10 cellular contexts compared by ENCODE assay signal in the genomic region with DNA sequence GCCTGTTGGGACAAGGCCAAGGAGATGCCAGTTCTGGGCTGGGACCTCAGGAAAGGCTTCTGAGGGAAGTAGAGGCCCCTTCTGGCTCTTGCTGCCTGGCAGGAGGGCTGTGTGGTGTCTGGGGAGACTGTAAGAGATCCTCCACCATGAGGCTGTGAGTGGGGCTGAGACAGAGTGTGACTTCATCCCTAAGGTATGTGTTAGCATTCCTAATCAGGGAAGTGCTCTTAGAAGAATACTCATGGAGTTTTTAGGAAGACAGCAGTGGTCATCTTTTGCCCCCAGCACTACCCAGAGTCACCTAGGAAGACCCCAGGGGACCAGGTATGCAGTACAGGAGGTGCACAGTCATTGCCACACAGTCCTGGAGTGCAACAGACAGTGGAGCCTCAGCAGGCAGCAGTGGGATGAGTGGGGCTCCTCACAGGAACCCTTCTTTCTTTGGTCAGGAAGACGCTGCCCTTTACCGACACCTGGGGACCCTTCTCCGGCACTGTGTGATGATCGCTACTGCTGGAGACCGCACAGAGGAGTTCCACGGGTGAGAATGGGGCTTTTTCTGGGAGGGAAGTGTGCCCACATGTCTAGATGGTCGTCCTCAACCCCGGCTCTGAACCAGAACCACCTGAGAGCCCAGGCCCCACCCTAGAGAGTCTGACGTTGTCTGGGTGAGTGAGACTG. TPM values are rescaled to one million over a fixed set of nuclear protein-coding genes. Genes with fewer than 3 reads are reported as not detected.
DNase-seq lines count a peak whose midpoint lies in the region; ATAC-seq and TF ChIP-seq lines count a peak whose summit lies in the region.
"Had no signal": no experiment of that assay in that cellular context is flagged by ENCODE, and none has a peak within 500 bp of the region (broad histone marks: within the 10 kb centered on the region; RNA-seq: fewer than 3 reads in every experiment).

No MANE protein-coding gene starts in this region.

- intact Hi-C loops in PC-3 (cut with micrococcal nuclease), result no loop called here

- H3K9me2 ChIP-seq in PC-3 (replicated peaks; ENCODE audit: low read length), result no peaks in the 10 kb centered on the region

- CTCF ChIA-PET in PC-3 (lab: Charles Lee), result no interaction called here

- ATAC-seq in DND-41 (ENCODE audit: insufficient read depth, low read depth) (no peak), PC-3 (no peak), omental fat pad (ENCODE audit: low FRiP score) (no peak)

- H3K79me2 ChIP-seq in DND-41 (ENCODE audit: insufficient read depth, low read length) (peaks cover 56% of the 10 kb centered on the region), PC-3 (ENCODE audit: low read length) (peaks cover 58% of the 10 kb centered on the region)

- DNase-seq in DND-41 (no peak), PC-3 (peak; percentile 62), NCI-H2107 treated with DMSO at 0.1 percent for 48 hours (lab: John Stamatoyannopoulos, UW; ENCODE audit: unreplicated experiment) (no peak), NCI-H2081 treated with DMSO at 0.1 percent for 48 hours (lab: John Stamatoyannopoulos, UW) (no peak), NCI-H128 (lab: John Stamatoyannopoulos, UW; ENCODE audit: unreplicated experiment) (no peak), omental fat pad (ENCODE audit: low spot score) (no peak)
- DNase-seq in effector memory CD4-positive, alpha-beta T cell, result no peak
- DNase-seq: activated CD8-positive, alpha-beta memory T cell treated with anti-CD3 and anti-CD28 coated beads, Interleukin-2, amount 50 U/mL, for 48 hours; small intestine had no signal

- H3K27me3 ChIP-seq in DND-41 (ENCODE audit: insufficient read depth, low read length, poor library complexity), result no peaks in the 10 kb centered on the region
- no peaks in the 10 kb centered on the region for H3K27me3 ChIP-seq in PC-3 (ENCODE audit: low read length)
- no peaks in the 10 kb centered on the region for H3K27me3 ChIP-seq in effector memory CD4-positive, alpha-beta T cell (replicated peaks; ENCODE audit: control insufficient read depth, insufficient read depth, low read length, poor library complexity, severe bottlenecking)
- no peaks in the 10 kb centered on the region for H3K27me3 ChIP-seq in neutrophil

- H4K20me1 ChIP-seq in DND-41 (ENCODE audit: insufficient read depth, low read length) (peaks cover 62% of the 10 kb centered on the region), PC-3 (ENCODE audit: low read length) (no peaks in the 10 kb centered on the region)

- H3K36me3 ChIP-seq in DND-41 (ENCODE audit: insufficient read depth, low read length) (peaks cover 69% of the 10 kb centered on the region), PC-3 (ENCODE audit: low read depth, low read length) (peaks cover 50% of the 10 kb centered on the region), neutrophil (peaks cover 65% of the 10 kb centered on the region)
- peaks cover 60% of the 10 kb centered on the region for H3K36me3 ChIP-seq in effector memory CD4-positive, alpha-beta T cell (ENCODE audit: control insufficient read depth, insufficient read depth, low read length)

- no peak for TF ChIP-seq CTCF in DND-41 (IDR thresholded peaks at IDR 0.05; ENCODE audit: borderline replicate concordance, extremely low read depth, low read length, poor library complexity, severe bottlenecking)
- no peak for TF ChIP-seq CTCF in PC-3 (conservative IDR thresholded peaks at IDR 0.05; ENCODE audit: low read depth, low read length)
- no peak for TF ChIP-seq CTCF in neutrophil (IDR thresholded peaks at IDR 0.05)
- no peak for TF ChIP-seq CTCF in omental fat pad (IDR thresholded peaks at IDR 0.05)

- peak overlapping the region; percentile 89 for H3K4me2 ChIP-seq in DND-41 (ENCODE audit: insufficient read depth, low read length)
- H3K4me2 ChIP-seq in PC-3 (ENCODE audit: low read length), result peak overlapping the region; percentile 97

- H3K4me3 ChIP-seq in DND-41 (ENCODE audit: low read depth in 1 of 2, low read length in 2 of 2) (peak overlapping the region in 1 of 2 experiments; percentile 89; a peak in 2 of 4 replicates), PC-3 (ENCODE audit: low read length) (peak overlapping the region; percentile 91), neutrophil (ENCODE audit: low read depth in 1 of 2, low read length in 1 of 2) (peak overlapping the region in 1 of 2 experiments; percentile 97)
- no peak overlapping the region for H3K4me3 ChIP-seq in effector memory CD4-positive, alpha-beta T cell (ENCODE audit: insufficient read depth, low read depth, low read length, poor library complexity, severe bottlenecking)

- no TSS peak for BruUV-seq in PC-3 (replicated peaks; lab: Mats Ljungman, UMichigan)

- peaks cover 46% of the 10 kb centered on the region for H3K4me1 ChIP-seq in DND-41 (ENCODE audit: insufficient read depth, low read length)
- peaks cover 23% of the 10 kb centered on the region for H3K4me1 ChIP-seq in PC-3 (ENCODE audit: insufficient read depth, low read length)
- H3K4me1 ChIP-seq in effector memory CD4-positive, alpha-beta T cell (ENCODE audit: control insufficient read depth, insufficient read depth, low read length, poor library complexity, severe bottlenecking), result peaks cover 30% of the 10 kb centered on the region
- H3K4me1 ChIP-seq in neutrophil (ENCODE audit: control insufficient read depth in 1 of 2, insufficient read depth in 1 of 2, low read depth in 1 of 2, low read length in 1 of 2), result peaks cover 33 to 40% of the 10 kb centered on the region in 2 experiments

- no peaks in the 10 kb centered on the region for H3F3A ChIP-seq in PC-3 (ENCODE audit: low read length, unreplicated experiment)

- POLR2A ChIA-PET in PC-3 (lab: Charles Lee; ENCODE audit: unreplicated experiment), result no interaction called here

- peak overlapping the region; percentile 96; the same call in 1 of the 2 replicates for H3K27ac ChIP-seq in DND-41 (ENCODE audit: low read length)
- H3K27ac ChIP-seq in PC-3 (ENCODE audit: low read length), result no peak overlapping the region
- H3K27ac ChIP-seq in effector memory CD4-positive, alpha-beta T cell (ENCODE audit: insufficient read depth, low read length, poor library complexity, severe bottlenecking), result peak overlapping the region; percentile 95
- H3K27ac ChIP-seq in neutrophil, result peak overlapping the region; percentile 99

- H3K9me3 ChIP-seq in DND-41 (ENCODE audit: insufficient read depth, low read length, severe bottlenecking) (no peaks in the 10 kb centered on the region), PC-3 (ENCODE audit: low read length) (no peaks in the 10 kb centered on the region), neutrophil (no peaks in the 10 kb centered on the region)
- H3K9me3 ChIP-seq in effector memory CD4-positive, alpha-beta T cell (ENCODE audit: control insufficient read depth, low read length), result no peaks in the 10 kb centered on the region

- peak overlapping the region; percentile 91 for H3K9ac ChIP-seq in DND-41 (ENCODE audit: low read depth, low read length)
- peak overlapping the region; percentile 98 for H3K9ac ChIP-seq in PC-3 (ENCODE audit: low read length)

- H2AFZ ChIP-seq in DND-41 (ENCODE audit: low read depth, low read length), result no peak overlapping the region
- no peak overlapping the region for H2AFZ ChIP-seq in PC-3 (ENCODE audit: low read length)

RNA-seq across cellular contexts. Expression of gene RIC8A, which starts 2.8 kb away (rescaled TPM):
- total RNA-seq in PC-3 (2014; rRNA removed) (155 and 180 TPM in 2 replicates), omental fat pad (100 to 1,000 TPM in 1 of 4 donors, 10 to 100 TPM in 3; 60.6 to 104 (median 77.6) TPM)

RNA-seq across cellular contexts. Expression of gene BET1L, which starts 3.1 kb away (rescaled TPM):
- total RNA-seq in PC-3 (2014; rRNA removed) (12.6 and 14.4 TPM in 2 replicates), omental fat pad (10 to 100 TPM; 18.4 to 29.1 (median 26.8) TPM)

RNA-seq across cellular contexts. Expression of gene SCGB1C1, which starts 17.4 kb away (rescaled TPM):
- total RNA-seq in PC-3 (2014; rRNA removed), result not detected in 2 replicates
- total RNA-seq in omental fat pad, result not detected

RNA-seq across cellular contexts. Expression of gene SIRT3, which starts 25.9 kb away (rescaled TPM):
- total RNA-seq in PC-3 (2014; rRNA removed) (13.8 and 23.8 TPM in 2 replicates), omental fat pad (10 to 100 TPM in 3 of 4 donors, 1 to 10 TPM in 1; 6.8 to 19.2 (median 12.2) TPM)

RNA-seq across cellular contexts. Expression of gene PSMD13, which starts 26.5 kb away (rescaled TPM):
- total RNA-seq in PC-3 (2014; rRNA removed) (226 and 255 TPM in 2 replicates), omental fat pad (100 to 1,000 TPM in 1 of 4 donors, 10 to 100 TPM in 3; 69.6 to 124 (median 78.2) TPM)
